Comparison of ENCODE assay signal across 11 cellular contexts in genomic region chr16:65658339-65659275, GRCh38.
A peak's percentile ranks its signal among the peaks of the same experiment; 100 is the strongest.
DNase-seq lines count a peak whose midpoint lies in the region; ATAC-seq and TF ChIP-seq lines count a peak whose summit lies in the region.
"Had no signal": no experiment of that assay in that cellular context is flagged by ENCODE, and none has a peak within 500 bp of the region (broad histone marks: within the 10 kb centered on the region; RNA-seq: fewer than 3 reads in every experiment).

No MANE protein-coding gene starts in this region.

- H3K9me3 ChIP-seq in BLaER1: no peaks in the 10 kb centered on the region
- no peaks in the 10 kb centered on the region for H3K9me3 ChIP-seq in lower lobe of right lung
- H3K9me3 ChIP-seq: tibial nerve had no signal

- no peaks in the 10 kb centered on the region for H4K20me1 ChIP-seq in BLaER1

- intact Hi-C loops in lower lobe of right lung (cut with DNase I): no loop called here
- intact Hi-C loops in activated CD4-positive, alpha-beta T cell treated with anti-CD3 and anti-CD28 coated beads for 36 hours (cut with DNase I, micrococcal nuclease): no loop called here
- intact Hi-C loops in activated CD4-positive, alpha-beta T cell treated with anti-CD3 and anti-CD28 coated beads, Interleukin-2, amount 10 ng/mL, durations not matched to agents 24 days and 14 days (cut with micrococcal nuclease): no loop called here

- H3K4me3 ChIP-seq in BLaER1 (peak overlapping the region; percentile 31; the same call in 1 of the 2 replicates), cardiac fibroblast (replicated peaks in 1 of 2; ENCODE audit: low read depth in 2 of 2, low read length in 2 of 2) (no peak overlapping the region), lower lobe of right lung (no peak overlapping the region)
- H3K4me3 ChIP-seq: tibial nerve had no signal

- CTCF ChIA-PET in activated CD4-positive, alpha-beta T cell treated with anti-CD3 and anti-CD28 coated beads for 36 hours (lab: Charles Lee): no interaction called here

- peak overlapping the region; percentile 63 for H3K27ac ChIP-seq in BLaER1
- no peak overlapping the region for H3K27ac ChIP-seq in lower lobe of right lung
- H3K27ac ChIP-seq: HL-60, tibial nerve had no signal

- ATAC-seq in lower lobe of right lung: peak; percentile 57 to 69
- ATAC-seq in activated CD4-positive, alpha-beta T cell treated with anti-CD3 and anti-CD28 coated beads for 36 hours: no peak

- no peak for TF ChIP-seq CTCF in cardiac fibroblast (IDR thresholded peaks at IDR 0.05; ENCODE audit: low read depth, low read length)
- no peak for TF ChIP-seq CTCF in lower lobe of right lung (IDR thresholded peaks at IDR 0.05)

- H3K36me3 Mint-ChIP-seq in activated CD4-positive, alpha-beta T cell treated with anti-CD3 and anti-CD28 coated beads for 36 hours (ENCODE audit: low read depth): no peaks in the 10 kb centered on the region
- H3K36me3 Mint-ChIP-seq in activated CD4-positive, alpha-beta T cell treated with anti-CD3 and anti-CD28 coated beads, Interleukin-2, amount 10 ng/mL, durations not matched to agents 24 days and 14 days (ENCODE audit: low read depth): no peaks in the 10 kb centered on the region

- DNase-seq in MV-4-11 (lab: John Stamatoyannopoulos, UW): peak; percentile 49
- DNase-seq in cardiac fibroblast (ENCODE audit: low read depth in 2 of 2): peak; percentile 84 to 87
- DNase-seq in lower lobe of right lung: no peak
- no peak for DNase-seq in activated CD4-positive, alpha-beta T cell treated with anti-CD3 and anti-CD28 coated beads for 36 hours
- DNase-seq in activated effector memory CD4-positive, alpha-beta T cell treated with anti-CD3 and anti-CD28 coated beads, Interleukin-2, amount 50 U/mL, for 16 hours: no peak
- DNase-seq in stimulated activated CD4-positive, alpha-beta T cell treated with anti-CD3 and anti-CD28 coated beads, Interleukin-1b, Interleukin-23, amount 100 ng/mL, for 48 hours: no peak
- DNase-seq in activated CD4-positive, alpha-beta T cell treated with anti-CD3 and anti-CD28 coated beads, Interleukin-2, amount 10 ng/mL, durations not matched to agents 24 days and 14 days: no peak
- DNase-seq: central memory CD4-positive, alpha-beta T cell had no signal

- peak overlapping the region; percentile 93 for H3K4me2 ChIP-seq in BLaER1

- no peaks in the 10 kb centered on the region for H3K36me3 ChIP-seq in BLaER1
- H3K36me3 ChIP-seq in lower lobe of right lung: no peaks in the 10 kb centered on the region
- H3K36me3 ChIP-seq: tibial nerve had no signal

- H3K4me1 Mint-ChIP-seq in activated CD4-positive, alpha-beta T cell treated with anti-CD3 and anti-CD28 coated beads for 36 hours: no peaks in the 10 kb centered on the region
- no peaks in the 10 kb centered on the region for H3K4me1 Mint-ChIP-seq in activated CD4-positive, alpha-beta T cell treated with anti-CD3 and anti-CD28 coated beads, Interleukin-2, amount 10 ng/mL, durations not matched to agents 24 days and 14 days

- H3K27ac Mint-ChIP-seq in activated CD4-positive, alpha-beta T cell treated with anti-CD3 and anti-CD28 coated beads for 36 hours: no peak overlapping the region
- no peak overlapping the region for H3K27ac Mint-ChIP-seq in activated CD4-positive, alpha-beta T cell treated with anti-CD3 and anti-CD28 coated beads, Interleukin-2, amount 10 ng/mL, durations not matched to agents 24 days and 14 days

- H3K4me1 ChIP-seq in BLaER1 (peaks cover 74% of the 10 kb centered on the region), lower lobe of right lung (peaks cover 6% of the 10 kb centered on the region)

- H3K9ac ChIP-seq in BLaER1: peak overlapping the region; percentile 65

- no peaks in the 10 kb centered on the region for H3K27me3 ChIP-seq in BLaER1
- no peaks in the 10 kb centered on the region for H3K27me3 ChIP-seq in lower lobe of right lung (ENCODE audit: low read depth)
- H3K27me3 ChIP-seq: tibial nerve had no signal

- peaks cover 3% of the 10 kb centered on the region for H3K27me3 Mint-ChIP-seq in activated CD4-positive, alpha-beta T cell treated with anti-CD3 and anti-CD28 coated beads for 36 hours
- H3K27me3 Mint-ChIP-seq in activated CD4-positive, alpha-beta T cell treated with anti-CD3 and anti-CD28 coated beads, Interleukin-2, amount 10 ng/mL, durations not matched to agents 24 days and 14 days: no peaks in the 10 kb centered on the region

- H3K9me3 Mint-ChIP-seq in activated CD4-positive, alpha-beta T cell treated with anti-CD3 and anti-CD28 coated beads for 36 hours (ENCODE audit: low read depth): no peaks in the 10 kb centered on the region
- H3K9me3 Mint-ChIP-seq in activated CD4-positive, alpha-beta T cell treated with anti-CD3 and anti-CD28 coated beads, Interleukin-2, amount 10 ng/mL, durations not matched to agents 24 days and 14 days: peaks cover 1% of the 10 kb centered on the region

- H3K4me3 Mint-ChIP-seq in activated CD4-positive, alpha-beta T cell treated with anti-CD3 and anti-CD28 coated beads for 36 hours: no peak overlapping the region
- H3K4me3 Mint-ChIP-seq in activated CD4-positive, alpha-beta T cell treated with anti-CD3 and anti-CD28 coated beads, Interleukin-2, amount 10 ng/mL, durations not matched to agents 24 days and 14 days: no peak overlapping the region

- POLR2A ChIA-PET in activated CD4-positive, alpha-beta T cell treated with anti-CD3 and anti-CD28 coated beads for 36 hours (lab: Charles Lee): no interaction called here

Comparison
In these comparisons a context has a peak if more than half of its experiments do, and no peak if none do; other contexts are left out.
1. DNase-seq: peak in MV-4-11 (single experiment) and cardiac fibroblast (2 of 2); none in lower lobe of right lung (single experiment), activated CD4-positive, alpha-beta T cell treated with anti-CD3 and anti-CD28 coated beads for 36 hours (single experiment), activated effector memory CD4-positive, alpha-beta T cell treated with anti-CD3 and anti-CD28 coated beads, Interleukin-2, amount 50 U/mL, for 16 hours (single experiment), stimulated activated CD4-positive, alpha-beta T cell treated with anti-CD3 and anti-CD28 coated beads, Interleukin-1b, Interleukin-23, amount 100 ng/mL, for 48 hours (single experiment) and activated CD4-positive, alpha-beta T cell treated with anti-CD3 and anti-CD28 coated beads, Interleukin-2, amount 10 ng/mL, durations not matched to agents 24 days and 14 days (single experiment).